Comparison of ENCODE assay signal across 9 cellular contexts in the genomic region with DNA sequence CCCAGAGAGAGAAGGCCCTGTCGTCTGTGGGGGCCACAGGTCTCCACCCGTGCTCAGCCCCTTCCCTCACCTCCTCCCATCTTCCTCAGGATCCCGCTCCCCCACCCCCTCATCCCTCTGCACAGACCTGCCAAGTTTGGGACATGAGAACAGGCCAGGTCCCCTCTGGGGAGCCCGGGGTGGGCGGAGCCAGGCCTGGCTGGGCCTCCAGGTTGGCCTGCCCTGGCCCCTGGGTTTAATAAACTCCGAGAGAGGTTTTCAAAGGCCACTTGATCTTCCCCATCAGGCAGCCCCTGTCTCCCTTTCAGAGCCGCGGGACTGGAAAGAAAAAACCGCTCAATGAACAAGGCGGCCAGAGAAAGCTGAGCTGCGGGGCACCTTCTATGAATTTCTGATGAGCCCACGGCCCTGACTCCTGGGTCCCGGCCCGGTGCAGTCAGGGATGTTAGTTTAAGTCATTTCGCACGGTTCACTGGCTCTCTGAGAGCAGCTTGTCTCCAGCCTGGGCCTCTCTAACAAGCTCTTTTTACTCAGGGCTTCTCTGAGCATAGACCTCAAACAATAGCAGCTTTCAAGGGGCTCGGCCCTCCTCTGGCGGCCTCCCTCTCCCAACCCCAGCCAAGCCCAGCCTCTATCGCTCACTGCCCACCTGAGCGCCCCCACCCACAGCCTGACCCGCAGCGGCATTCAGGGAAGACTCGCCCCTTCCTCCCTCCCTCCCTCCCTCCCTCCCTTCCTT.
DNase-seq lines count a peak whose midpoint lies in the region; ATAC-seq lines count a peak whose summit lies in the region.
"Had no signal": no experiment of that assay in that cellular context is flagged by ENCODE, and none has a peak within 500 bp of the region (broad histone marks: within the 10 kb centered on the region; RNA-seq: fewer than 3 reads in every experiment).

No MANE protein-coding gene starts in this region.

- DNase-seq in NCI-H1694 treated with DMSO at 0.1 percent for 48 hours (lab: John Stamatoyannopoulos, UW) (peak; percentile 14), NCI-H1694 (lab: John Stamatoyannopoulos, UW) (no peak), NCI-H345 (lab: John Stamatoyannopoulos, UW) (peak; percentile 80), globus pallidus (ENCODE audit: low spot score) (peak; percentile 59), renal cortical epithelial cell (ENCODE audit: low read depth) (peak; percentile 64), 8988T (no peak)
- DNase-seq: activated B cell treated with CpG ODN at 0.5 μM for 24 hours had no signal

- ATAC-seq in HG03571 (IDR thresholded peaks at IDR 0.05; ENCODE audit: unreplicated experiment) (no peak), HG02610 (IDR thresholded peaks at IDR 0.05; ENCODE audit: unreplicated experiment) (no peak)

Comparison
In these comparisons a context has a peak if more than half of its experiments do, and no peak if none do; other contexts are left out.
1. DNase-seq: peak in NCI-H1694 treated with DMSO at 0.1 percent for 48 hours (single experiment), NCI-H345 (single experiment), globus pallidus (single experiment) and renal cortical epithelial cell (single experiment); none in NCI-H1694 (single experiment) and 8988T (single experiment).